ENCODE assay signal across 8 cellular contexts in the genomic region with DNA sequence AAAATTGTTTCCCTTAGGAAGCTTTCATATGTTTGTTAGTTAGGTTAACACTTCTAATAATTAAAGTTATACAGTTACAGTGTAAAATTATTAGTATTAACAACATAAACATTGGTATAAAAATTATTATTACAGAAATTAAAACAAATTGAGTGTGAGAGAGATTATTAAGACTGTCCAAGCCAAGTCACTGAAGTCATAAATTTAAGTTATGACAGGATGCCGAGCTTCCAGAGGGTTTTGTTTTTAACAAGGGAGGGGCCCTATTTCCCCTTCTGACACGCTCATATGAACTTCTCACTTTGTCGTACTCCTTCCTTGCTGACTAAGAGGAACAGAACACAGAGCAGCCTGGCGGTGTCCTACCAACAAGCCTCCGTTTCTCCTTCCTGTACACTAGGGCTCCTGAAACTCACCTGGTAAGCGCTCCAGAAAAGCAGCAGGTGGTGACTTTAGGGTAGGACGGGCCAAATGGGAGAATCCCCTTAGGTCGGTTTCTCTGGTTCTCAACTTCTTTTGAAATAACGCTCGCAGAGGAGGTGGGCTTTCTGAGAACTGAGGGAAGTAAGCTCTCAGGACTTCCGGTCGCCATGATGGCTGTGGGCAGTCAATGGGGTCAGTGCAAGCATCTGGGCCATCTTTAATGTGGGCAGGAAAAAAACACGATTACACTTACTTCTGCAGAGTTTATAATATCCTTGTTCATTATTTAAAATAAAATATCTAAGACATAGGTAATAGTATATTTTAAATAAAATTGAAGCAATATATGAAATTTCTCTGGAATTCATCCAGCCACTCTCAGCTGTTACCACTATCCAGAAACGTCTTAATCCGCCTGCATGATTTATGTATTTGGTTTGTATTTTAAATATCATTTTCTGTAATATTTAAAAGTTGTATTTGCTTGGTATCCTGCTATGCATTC. TPM values are rescaled to one million over a fixed set of nuclear protein-coding genes. Genes with fewer than 3 reads are reported as not detected.
DNase-seq lines count a peak whose midpoint lies in the region; ATAC-seq and TF ChIP-seq lines count a peak whose summit lies in the region.

A gene with protein sequence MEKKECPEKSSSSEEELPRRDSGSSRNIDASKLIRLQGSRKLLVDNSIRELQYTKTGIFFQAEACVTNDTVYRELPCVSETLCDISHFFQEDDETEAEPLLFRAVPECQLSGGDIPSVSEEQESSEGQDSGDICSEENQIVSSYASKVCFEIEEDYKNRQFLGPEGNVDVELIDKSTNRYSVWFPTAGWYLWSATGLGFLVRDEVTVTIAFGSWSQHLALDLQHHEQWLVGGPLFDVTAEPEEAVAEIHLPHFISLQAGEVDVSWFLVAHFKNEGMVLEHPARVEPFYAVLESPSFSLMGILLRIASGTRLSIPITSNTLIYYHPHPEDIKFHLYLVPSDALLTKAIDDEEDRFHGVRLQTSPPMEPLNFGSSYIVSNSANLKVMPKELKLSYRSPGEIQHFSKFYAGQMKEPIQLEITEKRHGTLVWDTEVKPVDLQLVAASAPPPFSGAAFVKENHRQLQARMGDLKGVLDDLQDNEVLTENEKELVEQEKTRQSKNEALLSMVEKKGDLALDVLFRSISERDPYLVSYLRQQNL (minus strand): TSS at position 537 of the 928 bp plus-strand sequence. CDS start 14,892 bp downstream, outside the sequence.

- H3K4me3 ChIP-seq in Jurkat, Clone E6-1 (ENCODE audit: low read length) = peak within 1 kb of the TSS; percentile 70
- H3K4me3 ChIP-seq in esophagus (ENCODE audit: low read depth in 1 of 2, low read length in 2 of 2) (peak within 1 kb of the TSS; percentile 59 to 75), mucosa of rectum (ENCODE audit: low read length in 2 of 2) (peak within 1 kb of the TSS; percentile 98)

- peak; percentile 64 for ATAC-seq in GM21447 (IDR thresholded peaks at IDR 0.05; ENCODE audit: unreplicated experiment)

- peak within 1 kb of the TSS; percentile 91 to 96 for H3K9ac ChIP-seq in mucosa of rectum (ENCODE audit: low read depth in 1 of 2, low read length in 2 of 2)

- H3K27me3 ChIP-seq in esophagus (ENCODE audit: control insufficient read depth in 1 of 2, insufficient read depth in 2 of 2, low read length in 2 of 2) (no peaks in the 10 kb centered on the region), mucosa of rectum (ENCODE audit: control insufficient read depth in 2 of 2, insufficient read depth in 2 of 2, low read length in 2 of 2) (no peaks in the 10 kb centered on the region)

- no peaks in the 10 kb centered on the region for H3K4me1 ChIP-seq in esophagus (ENCODE audit: control insufficient read depth in 2 of 2, insufficient read depth in 2 of 2, low read length in 1 of 2)
- H3K4me1 ChIP-seq in mucosa of rectum (ENCODE audit: control insufficient read depth in 2 of 2, insufficient read depth in 2 of 2, low read length in 2 of 2) = peaks cover 3% of the 10 kb centered on the region in 2 donors

- DNase-seq in COLO829 (ENCODE audit: low spot score) = peak; percentile 83
- DNase-seq in Jurkat, Clone E6-1 (ENCODE audit: low read depth, low spot score) = peak; percentile 89
- peak; percentile 82 for DNase-seq in activated T-cell treated with anti-CD3 and anti-CD28 coated beads, Interleukin-2, amount 50 U/mL, for 1 hour
- DNase-seq in stimulated activated CD8-positive, alpha-beta memory T cell treated with anti-CD3 and anti-CD28 coated beads, Interleukin-4, amount 100 ng/mL, for 4 hours (ENCODE audit: low read depth in 2 of 2, low spot score in 1 of 2) = peak; percentile 47 to 58

- no peaks in the 10 kb centered on the region for H3K36me3 ChIP-seq in esophagus (ENCODE audit: control insufficient read depth in 2 of 2, insufficient read depth in 2 of 2, low read length in 1 of 2)
- no peaks in the 10 kb centered on the region for H3K36me3 ChIP-seq in mucosa of rectum (ENCODE audit: control insufficient read depth in 2 of 2, insufficient read depth in 2 of 2, low read length in 2 of 2)

- H3K27ac ChIP-seq in esophagus (ENCODE audit: low read depth in 2 of 2, low read length in 1 of 2) (peak within 1 kb of the TSS; percentile 91 to 96), mucosa of rectum (ENCODE audit: low read depth in 2 of 2, low read length in 2 of 2) (peak within 1 kb of the TSS; percentile 95 to 97)

- no peaks in the 10 kb centered on the region for H3K9me3 ChIP-seq in esophagus (ENCODE audit: control insufficient read depth in 2 of 2, insufficient read depth in 1 of 2, low read depth in 1 of 2, low read length in 1 of 2)
- no peaks in the 10 kb centered on the region for H3K9me3 ChIP-seq in mucosa of rectum (ENCODE audit: control insufficient read depth in 2 of 2, low read length in 2 of 2)

- WGBS in esophagus, 2 donors = 4 to 5% methylated on average over 15 of the region's 15 CpGs

TF ChIP-seq in PFSK-1, 5 proteins besides CTCF, POLR2A, EP300 and RAD21:
- TF ChIP-seq SIN3A (IDR thresholded peaks at IDR 0.05; ENCODE audit: borderline replicate concordance, insufficient read depth, low read length) = no peak
- TF ChIP-seq, protein P1, sequence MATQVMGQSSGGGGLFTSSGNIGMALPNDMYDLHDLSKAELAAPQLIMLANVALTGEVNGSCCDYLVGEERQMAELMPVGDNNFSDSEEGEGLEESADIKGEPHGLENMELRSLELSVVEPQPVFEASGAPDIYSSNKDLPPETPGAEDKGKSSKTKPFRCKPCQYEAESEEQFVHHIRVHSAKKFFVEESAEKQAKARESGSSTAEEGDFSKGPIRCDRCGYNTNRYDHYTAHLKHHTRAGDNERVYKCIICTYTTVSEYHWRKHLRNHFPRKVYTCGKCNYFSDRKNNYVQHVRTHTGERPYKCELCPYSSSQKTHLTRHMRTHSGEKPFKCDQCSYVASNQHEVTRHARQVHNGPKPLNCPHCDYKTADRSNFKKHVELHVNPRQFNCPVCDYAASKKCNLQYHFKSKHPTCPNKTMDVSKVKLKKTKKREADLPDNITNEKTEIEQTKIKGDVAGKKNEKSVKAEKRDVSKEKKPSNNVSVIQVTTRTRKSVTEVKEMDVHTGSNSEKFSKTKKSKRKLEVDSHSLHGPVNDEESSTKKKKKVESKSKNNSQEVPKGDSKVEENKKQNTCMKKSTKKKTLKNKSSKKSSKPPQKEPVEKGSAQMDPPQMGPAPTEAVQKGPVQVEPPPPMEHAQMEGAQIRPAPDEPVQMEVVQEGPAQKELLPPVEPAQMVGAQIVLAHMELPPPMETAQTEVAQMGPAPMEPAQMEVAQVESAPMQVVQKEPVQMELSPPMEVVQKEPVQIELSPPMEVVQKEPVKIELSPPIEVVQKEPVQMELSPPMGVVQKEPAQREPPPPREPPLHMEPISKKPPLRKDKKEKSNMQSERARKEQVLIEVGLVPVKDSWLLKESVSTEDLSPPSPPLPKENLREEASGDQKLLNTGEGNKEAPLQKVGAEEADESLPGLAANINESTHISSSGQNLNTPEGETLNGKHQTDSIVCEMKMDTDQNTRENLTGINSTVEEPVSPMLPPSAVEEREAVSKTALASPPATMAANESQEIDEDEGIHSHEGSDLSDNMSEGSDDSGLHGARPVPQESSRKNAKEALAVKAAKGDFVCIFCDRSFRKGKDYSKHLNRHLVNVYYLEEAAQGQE (IDR thresholded peaks at IDR 0.05; ENCODE audit: insufficient read depth in 1 of 2, low read depth in 2 of 2, low read length in 2 of 2) = no peak; a peak in 1 of 4 replicates
- peak; percentile 99 for TF ChIP-seq TAF1 (IDR thresholded peaks at IDR 0.05; ENCODE audit: borderline replicate concordance, insufficient read depth, low read length)
- no peak for TF ChIP-seq FOXP2 (optimal IDR thresholded peaks at IDR 0.05; ENCODE audit: borderline replicate concordance, extremely low read depth, extremely low read length, insufficient read depth)
- TF ChIP-seq POLR2AphosphoS5 (IDR thresholded peaks at IDR 0.05; ENCODE audit: low read depth, low read length) = peak; percentile 89

RNA-seq across cellular contexts. Expression of the gene that starts here (rescaled TPM):
- 34.1 TPM for polyA plus RNA-seq in Jurkat, Clone E6-1 (2012; ENCODE audit: insufficient read depth, insufficient read length)
- polyA plus RNA-seq in PFSK-1 (2012; ENCODE audit: insufficient read length, low read depth) = 7.0 TPM
- polyA plus RNA-seq in esophagus = 10 to 100 TPM in 1 of 2 donors, 1 to 10 TPM in 1; 9.6 to 13.2 TPM

Comparison
In these comparisons a context has a peak if more than half of its experiments do, and no peak if none do; other contexts are left out.
1. Peak in every context shown above with its lines: DNase-seq, ATAC-seq, H3K4me3 ChIP-seq and H3K27ac ChIP-seq.